24 cellular contexts compared by ENCODE assay signal in the genomic region with DNA sequence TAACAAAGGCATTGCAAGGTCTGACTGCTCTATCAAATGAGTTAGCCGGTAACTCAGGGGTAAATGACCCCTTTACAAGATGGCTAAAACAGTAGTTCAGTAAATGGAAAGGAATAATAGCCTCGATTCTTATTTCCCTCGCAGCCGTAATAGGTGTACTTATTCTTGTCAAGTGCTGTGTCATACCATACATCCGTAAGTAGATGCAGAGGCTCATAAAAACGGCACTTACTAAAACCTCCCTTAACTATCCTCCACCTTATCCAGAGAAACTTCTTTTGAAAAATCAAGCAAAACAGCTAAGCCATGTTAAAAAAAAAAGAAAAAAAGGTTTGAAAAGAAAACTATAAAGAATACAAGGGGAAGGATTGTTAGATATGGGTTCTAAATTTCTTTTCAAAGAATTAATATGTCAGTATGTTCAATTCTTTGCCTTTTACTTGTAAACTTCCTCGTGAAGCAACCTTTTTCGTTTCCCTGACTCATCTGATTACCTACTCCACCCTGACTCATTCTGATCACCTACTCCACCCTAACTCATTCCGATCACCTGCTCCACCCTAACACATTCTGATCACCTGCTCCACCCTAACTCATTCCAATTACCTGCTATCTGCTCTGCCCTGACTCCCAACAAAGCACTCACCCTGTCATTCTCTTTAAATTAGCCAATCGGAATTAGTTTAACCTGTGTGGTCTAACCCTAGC.
"Had no signal": no experiment of that assay in that cellular context is flagged by ENCODE, and none has a peak within 500 bp of the region (broad histone marks: within the 10 kb centered on the region; RNA-seq: fewer than 3 reads in every experiment).

No MANE protein-coding gene starts in this region.

- H3K27ac Mint-ChIP-seq: activated B cell treated with CpG ODN at 0.5 μM for 24 hours; activated naive CD8-positive, alpha-beta T cell; immature natural killer cell; mesothelial cell of epicardium; naive B cell; T-helper 1 cell treated with Interleukin-12 subunit alpha and Interleukin-12 subunit beta and Interleukin-4 antibody, amounts not matched to agents 30 μg/mL and 1 μg/mL, for 36 hours had no signal

- H3K4me1 ChIP-seq: lower lobe of right lung, suprapubic skin, upper lobe of left lung had no signal

- H3K4me3 Mint-ChIP-seq: activated B cell treated with CpG ODN at 0.5 μM for 24 hours; activated naive CD8-positive, alpha-beta T cell; immature natural killer cell; mesothelial cell of epicardium; naive B cell; T-helper 1 cell treated with Interleukin-12 subunit alpha and Interleukin-12 subunit beta and Interleukin-4 antibody, amounts not matched to agents 30 μg/mL and 1 μg/mL, for 36 hours had no signal

- H3K9me3 ChIP-seq: lower lobe of right lung, neutrophil, suprapubic skin, upper lobe of left lung had no signal

- DNase-seq: activated B cell treated with CpG ODN at 0.5 μM for 24 hours; activated CD4-positive, alpha-beta T cell treated with anti-CD3 and anti-CD28 coated beads for 48 hours; activated CD8-positive, alpha-beta memory T cell treated with anti-CD3 and anti-CD28 coated beads, Interleukin-2, amount 50 U/mL, for 48 hours; activated gamma-delta T cell treated with Interleukin-2 at 50 U/mL for 16 hours; amniotic stem cell; central memory CD4-positive, alpha-beta T cell; effector CD4-positive, alpha-beta T cell; foreskin melanocyte; immature natural killer cell; left cardiac atrium; lower lobe of right lung; naive B cell; posterior cingulate gyrus; right cardiac atrium; stimulated activated CD4-positive, alpha-beta T cell treated with anti-CD3 and anti-CD28 coated beads, Interleukin-4, amount 100 ng/mL, for 4 hours; stimulated activated naive CD8-positive, alpha-beta T cell treated with anti-CD3 and anti-CD28 coated beads, Interleukin-15, Interleukin-2, amounts not matched to agents 100 U/mL and 50 U/mL, for 24 hours; upper lobe of left lung had no signal

- H3K4me1 Mint-ChIP-seq: activated B cell treated with CpG ODN at 0.5 μM for 24 hours, immature natural killer cell, mesothelial cell of epicardium, naive B cell had no signal

- H3K4me2 ChIP-seq: smooth muscle cell had no signal

- H3K9me3 Mint-ChIP-seq: activated B cell treated with CpG ODN at 0.5 μM for 24 hours; mesothelial cell of epicardium; T-helper 1 cell treated with Interleukin-12 subunit alpha and Interleukin-12 subunit beta and Interleukin-4 antibody, amounts not matched to agents 30 μg/mL and 1 μg/mL, for 36 hours had no signal

- H3K27me3 ChIP-seq: neutrophil, suprapubic skin, upper lobe of left lung had no signal

- H3K36me3 Mint-ChIP-seq: activated naive CD8-positive, alpha-beta T cell; immature natural killer cell; mesothelial cell of epicardium; naive B cell had no signal

- ATAC-seq: left cardiac atrium; lower lobe of right lung; right cardiac atrium; stimulated activated naive CD8-positive, alpha-beta T cell treated with anti-CD3 and anti-CD28 coated beads, Interleukin-15, Interleukin-2, amounts not matched to agents 100 U/mL and 50 U/mL, for 24 hours had no signal

- H3K36me3 ChIP-seq: lower lobe of right lung, neutrophil, suprapubic skin, upper lobe of left lung had no signal

- H3K27me3 Mint-ChIP-seq: activated B cell treated with CpG ODN at 0.5 μM for 24 hours had no signal

- H3K4me3 ChIP-seq: coronary artery, lower lobe of right lung, smooth muscle cell, suprapubic skin, upper lobe of left lung had no signal

- H3K27ac ChIP-seq: coronary artery, lower lobe of right lung, neutrophil, suprapubic skin, upper lobe of left lung had no signal
